Comparison of ENCODE assay signal across 1 cellular context in the genomic region with DNA sequence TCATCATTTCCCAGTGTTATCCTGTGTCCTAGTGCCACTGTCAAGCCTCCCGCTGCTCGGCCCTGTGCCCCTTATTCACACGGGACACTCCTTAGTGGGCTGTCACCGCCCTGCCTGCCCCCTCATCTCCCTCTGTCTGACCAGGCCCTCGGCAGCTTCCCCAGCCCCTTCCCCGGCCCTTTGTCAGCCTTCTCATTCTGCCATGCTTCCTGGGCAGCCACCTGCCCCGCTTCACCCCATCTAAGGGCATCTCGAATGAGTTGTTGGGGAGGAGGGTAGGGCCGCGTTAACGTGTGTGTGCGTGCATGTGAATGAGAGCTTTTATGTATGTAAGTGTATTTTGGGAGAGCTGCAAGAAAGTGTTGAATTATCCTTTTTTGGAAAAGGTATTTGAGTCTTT.
TF ChIP-seq lines count a peak whose summit lies in the region.

No MANE protein-coding gene starts in this region.

TF ChIP-seq in GM23338, 12 proteins besides CTCF, POLR2A, EP300 and RAD21 (continued from another document):
- TF ChIP-seq ZNF331 (CRISPR knock-in tag; IDR thresholded peaks at IDR 0.05; ENCODE audit: low read depth) (no peak), NANOG (IDR thresholded peaks at IDR 0.05; ENCODE audit: borderline replicate concordance) (no peak)
